In genomic region chr21:6565190-6566170, GRCh38 we compare ENCODE assay signal across 8 cellular contexts.
DNase-seq lines count a peak whose midpoint lies in the region; ATAC-seq, FAIRE-seq and TF ChIP-seq lines count a peak whose summit lies in the region.
"Not testable (repeated sequence)": the region's sequence is repeated elsewhere in the genome, so short reads cannot be mapped to it uniquely, and the experiment has no call there.

No MANE protein-coding gene starts in this region.

- not testable (repeated sequence) for H3K36me3 Mint-ChIP-seq in memory B cell

- not testable (repeated sequence) for TF ChIP-seq CTCF in A673 (conservative IDR thresholded peaks at IDR 0.05; ENCODE audit: low read depth, low read length); HCT116 (IDR thresholded peaks at IDR 0.05 in 2 of 3, conservative IDR thresholded peaks at IDR 0.05 in 1 of 3; ENCODE audit: borderline replicate concordance in 1 of 3, insufficient read depth in 1 of 3, low read depth in 2 of 3, low read length in 2 of 3); K562 (IDR thresholded peaks at IDR 0.05 in 2 of 3, conservative IDR thresholded peaks at IDR 0.05 in 1 of 3; ENCODE audit: insufficient read depth in 2 of 3, low read depth in 1 of 3, low read length in 3 of 3)

- H3K27me3 Mint-ChIP-seq in memory B cell: not testable (repeated sequence)

- TF ChIP-seq POLR2A in HCT116 (IDR thresholded peaks at IDR 0.05; ENCODE audit: borderline replicate concordance, extremely low read depth, insufficient read depth, insufficient read length); K562 (conservative IDR thresholded peaks at IDR 0.05): not testable (repeated sequence)

- intact Hi-C loops in A673 (cut with micrococcal nuclease; ENCODE audit: unreplicated experiment); HCT116 (cut with micrococcal nuclease); K562 (cut with micrococcal nuclease): not testable (repeated sequence)

- H3K27ac Mint-ChIP-seq in memory B cell: peak overlapping the region; percentile 82

- TF ChIP-seq EP300 in K562 (IDR thresholded peaks at IDR 0.05; ENCODE audit: low read length): not testable (repeated sequence)

- not testable (repeated sequence) for H3K9ac ChIP-seq in HCT116 (ENCODE audit: low read length); K562 (ENCODE audit: insufficient read depth in 1 of 2, low read depth in 2 of 2, low read length in 2 of 2)

- not testable (repeated sequence) for H3K9me2 ChIP-seq in HCT116 (ENCODE audit: insufficient read depth)

- H3K9me3 ChIP-seq in A673 (ENCODE audit: low read depth, low read length, poor library complexity, severe bottlenecking); HCT116 (ENCODE audit: control insufficient read depth in 1 of 2, insufficient read depth in 1 of 2, low read depth in 1 of 2, low read length in 2 of 2); K562 (replicated peaks; ENCODE audit: control insufficient read depth, insufficient read depth, low read depth, low read length): not testable (repeated sequence)

- H3K4me1 Mint-ChIP-seq in memory B cell: not testable (repeated sequence)

- not testable (repeated sequence) for TF ChIP-seq RAD21 in HCT116 (IDR thresholded peaks at IDR 0.05; ENCODE audit: low read depth); K562 (CRISPR knock-in tag; conservative IDR thresholded peaks at IDR 0.05 in 1 of 2, IDR thresholded peaks at IDR 0.05 in 1 of 2)

- H3K79me2 ChIP-seq in HCT116 (ENCODE audit: insufficient read depth, low read length); K562 (ENCODE audit: control insufficient read depth, insufficient read depth, low read length): not testable (repeated sequence)

- H3K9me1 ChIP-seq in K562 (ENCODE audit: control insufficient read depth, insufficient read depth, low read length): not testable (repeated sequence)

- POLR2A ChIA-PET in A673 (lab: Charles Lee; ENCODE audit: low non-redundant PET); HCT116 (lab: Charles Lee); K562 (lab: Yijun Ruan, JAX): not testable (repeated sequence)

- H3K4me3 ChIP-seq in A673 (ENCODE audit: low read depth, low read length, poor library complexity, severe bottlenecking); HCT116 (replicated peaks in 1 of 2; ENCODE audit: low read depth in 1 of 2, low read length in 2 of 2); K562: not testable (repeated sequence)

- DNase-seq in A673 (ENCODE audit: low spot score) (peak; percentile 12), SK-N-DZ (ENCODE audit: low spot score) (peak; percentile 35), activated T-cell treated with anti-CD3 and anti-CD28 coated beads for 24 hours (ENCODE audit: low read depth) (peak; percentile 11), K562 (ENCODE audit: extremely low read depth in 1 of 4, low spot score in 3 of 4) (peak in 1 of 4 experiments; percentile 0), glomerular visceral epithelial cell (ENCODE audit: extremely low spot score) (peak; percentile 4), memory B cell (ENCODE audit: low spot score in 2 of 2) (peak; percentile 24 to 33)
- DNase-seq in HCT116 (ENCODE audit: low read depth, low spot score): not testable (repeated sequence)
- DNase-seq in stimulated activated CD4-positive, alpha-beta T cell treated with anti-CD3 and anti-CD28 coated beads, Interleukin-12 subunit alpha, Interleukin-12 subunit beta, amount 100 ng/mL, for 4 hours: peak; percentile 9

- not testable (repeated sequence) for BruUV-seq in A673 (replicated peaks; lab: Mats Ljungman, UMichigan); HCT116 (replicated peaks; lab: Mats Ljungman, UMichigan); K562 (replicated peaks; lab: Mats Ljungman, UMichigan)

- H3K9me3 Mint-ChIP-seq in memory B cell: not testable (repeated sequence)

- 31% methylated on average over 5 of the region's 18 CpGs for WGBS in K562 (ENCODE audit: insufficient coverage, low coverage, missing lambda C conversion rate)

- H3K4me2 ChIP-seq in HCT116 (ENCODE audit: low read length): not testable (repeated sequence)
- peak overlapping the region; percentile 25; the same call in 1 of the 2 replicates for H3K4me2 ChIP-seq in K562 (ENCODE audit: insufficient read depth, low read length)

- not testable (repeated sequence) for H3K27ac ChIP-seq in A673 (ENCODE audit: low read depth, low read length, poor library complexity, severe bottlenecking); K562 (ENCODE audit: extremely low read depth, low read depth, low read length)
- peak overlapping the region; percentile 31; the same call in 1 of the 2 replicates for H3K27ac ChIP-seq in HCT116 (ENCODE audit: low read depth, low read length)

- not testable (repeated sequence) for H4K20me1 ChIP-seq in HCT116 (ENCODE audit: insufficient read depth); K562 (replicated peaks; ENCODE audit: control insufficient read depth, insufficient read depth, low read length)

- RAD21 ChIA-PET in HCT116 (lab: Charles Lee; ENCODE audit: low non-redundant PET in 1 of 2, low total read pairs in 2 of 2, uncharacterized antibody in 2 of 2, unreplicated experiment in 2 of 2): not testable (repeated sequence)

- not testable (repeated sequence) for H3K4me1 ChIP-seq in A673 (ENCODE audit: insufficient read depth, low read length, poor library complexity, severe bottlenecking); HCT116 (ENCODE audit: control insufficient read depth in 1 of 2, insufficient read depth in 2 of 2, low read length in 2 of 2); K562 (replicated peaks in 1 of 2; ENCODE audit: control insufficient read depth in 2 of 2, insufficient read depth in 2 of 2, low read length in 2 of 2)

- H2AFZ ChIP-seq in HCT116 (ENCODE audit: low read depth, low read length, poor library complexity, severe bottlenecking); K562 (ENCODE audit: low read depth, low read length): not testable (repeated sequence)

- CTCF ChIA-PET in A673 (lab: Charles Lee); HCT116 (lab: Charles Lee); K562 (lab: Yijun Ruan, JAX; ENCODE audit: low intra/inter-chr PET ratio): not testable (repeated sequence)

- peak overlapping the region; percentile 64 for H3K4me3 Mint-ChIP-seq in memory B cell

- H3K27me3 ChIP-seq in A673 (replicated peaks; ENCODE audit: insufficient read depth, low read depth, low read length, poor library complexity); HCT116 (ENCODE audit: insufficient read depth, low read length); K562 (ENCODE audit: control insufficient read depth in 2 of 2, insufficient read depth in 2 of 2, low read length in 2 of 2): not testable (repeated sequence)

- not testable (repeated sequence) for FAIRE-seq in K562 (lab: Jason Lieb, UNC)

- in situ Hi-C loops in K562 (cut with MboI): not testable (repeated sequence)

- not testable (repeated sequence) for H3K36me3 ChIP-seq in A673 (ENCODE audit: insufficient read depth, low read length, poor library complexity, severe bottlenecking); HCT116 (ENCODE audit: control insufficient read depth in 1 of 2, insufficient read depth in 2 of 2, low read length in 2 of 2); K562 (ENCODE audit: control insufficient read depth, insufficient read depth, low read length)

- not testable (repeated sequence) for ATAC-seq in HCT116, K562
- ATAC-seq in memory B cell (ENCODE audit: low read depth): peak; percentile 47

TF ChIP-seq in K562, 482 proteins besides CTCF, POLR2A, EP300 and RAD21:
- TF ChIP-seq HDAC6 (IDR thresholded peaks at IDR 0.05; ENCODE audit: low read depth, low read length) (peak; percentile 87; the same call in 1 of the 2 replicates), USF1 (CRISPR knock-in tag; IDR thresholded peaks at IDR 0.05) (peak; percentile 49; the same call in 1 of the 2 replicates), CBX1 (IDR thresholded peaks at IDR 0.05; ENCODE audit: low read depth) (0 out of 2 replicates have a peak, but pooled peaks have one; percentile 11), CREM (IDR thresholded peaks at IDR 0.05; ENCODE audit: low read depth) (peak; percentile 11; the same call in 1 of the 2 replicates)
